ENCODE assay signal across 15 cellular contexts in genomic region chr1:186849824-186850223, GRCh38. TPM values are rescaled to one million over a fixed set of nuclear protein-coding genes. Genes with fewer than 3 reads are reported as not detected.
DNase-seq lines count a peak whose midpoint lies in the region; ATAC-seq and TF ChIP-seq lines count a peak whose summit lies in the region.
"Had no signal": no experiment of that assay in that cellular context is flagged by ENCODE, and none has a peak within 500 bp of the region (broad histone marks: within the 10 kb centered on the region; RNA-seq: fewer than 3 reads in every experiment).

No MANE protein-coding gene starts in this region.

- TF ChIP-seq CTCF in gastroesophageal sphincter (IDR thresholded peaks at IDR 0.05) (no peak), mucosa of descending colon (IDR thresholded peaks at IDR 0.05) (no peak), chondrocyte (IDR thresholded peaks at IDR 0.05) (no peak)

- DNase-seq in ELR (ENCODE audit: low read depth) = peak; percentile 20
- DNase-seq in SIG-M5 (lab: John Stamatoyannopoulos, UW) = peak; percentile 66
- DNase-seq in mucosa of descending colon = no peak
- DNase-seq in activated naive CD4-positive, alpha-beta T cell treated with anti-CD3 and anti-CD28 coated beads for 36 hours = no peak
- DNase-seq in chondrocyte (ENCODE audit: low spot score) = no peak
- DNase-seq: activated CD4-positive, CD25-positive, alpha-beta regulatory T cell treated with anti-CD3 and anti-CD28 coated beads, Interleukin-2, amount 50 U/mL, for 72 hours; activated naive CD4-positive, alpha-beta T cell; dermis blood vessel endothelial cell; naive thymus-derived CD8-positive, alpha-beta T cell; NCI-H146; stimulated activated CD4-positive, alpha-beta T cell treated with anti-CD3 and anti-CD28 coated beads, Interleukin-12 subunit alpha, Interleukin-12 subunit beta, amount 100 ng/mL, for 4 hours; stimulated activated naive CD4-positive, alpha-beta T cell treated with Interleukin-2 at 50 U/mL for 16 hours had no signal

- H3K9me3 ChIP-seq in gastroesophageal sphincter (no peaks in the 10 kb centered on the region), mucosa of descending colon (no peaks in the 10 kb centered on the region)

- H3K27ac ChIP-seq in gastroesophageal sphincter = no peak overlapping the region

- H3K4me3 Mint-ChIP-seq in activated naive CD4-positive, alpha-beta T cell treated with anti-CD3 and anti-CD28 coated beads for 36 hours = no peak overlapping the region
- no peak overlapping the region for H3K4me3 Mint-ChIP-seq in chondrocyte (ENCODE audit: unreplicated experiment)
- H3K4me3 Mint-ChIP-seq: naive thymus-derived CD8-positive, alpha-beta T cell had no signal

- H3K36me3 ChIP-seq in gastroesophageal sphincter (no peaks in the 10 kb centered on the region), mucosa of descending colon (ENCODE audit: low read depth) (no peaks in the 10 kb centered on the region)

- no peaks in the 10 kb centered on the region for H3K27me3 ChIP-seq in gastroesophageal sphincter

- TF ChIP-seq POLR2A in gastroesophageal sphincter (IDR thresholded peaks at IDR 0.05) = no peak

- ATAC-seq in GM19467 (IDR thresholded peaks at IDR 0.05; ENCODE audit: unreplicated experiment) (peak; percentile 34), HG03064 (IDR thresholded peaks at IDR 0.05; ENCODE audit: low read depth, unreplicated experiment) (peak; percentile 60), gastroesophageal sphincter (no peak), mucosa of descending colon (no peak)
- ATAC-seq: naive thymus-derived CD8-positive, alpha-beta T cell had no signal

- no peaks in the 10 kb centered on the region for H3K9me3 Mint-ChIP-seq in activated naive CD4-positive, alpha-beta T cell treated with anti-CD3 and anti-CD28 coated beads for 36 hours
- no peaks in the 10 kb centered on the region for H3K9me3 Mint-ChIP-seq in chondrocyte (ENCODE audit: low read depth)
- H3K9me3 Mint-ChIP-seq: naive thymus-derived CD8-positive, alpha-beta T cell had no signal

- CTCF ChIA-PET in activated naive CD4-positive, alpha-beta T cell treated with anti-CD3 and anti-CD28 coated beads for 36 hours (lab: Charles Lee) = no interaction called here

- no peaks in the 10 kb centered on the region for H3K36me3 Mint-ChIP-seq in activated naive CD4-positive, alpha-beta T cell treated with anti-CD3 and anti-CD28 coated beads for 36 hours (ENCODE audit: low read depth)
- no peaks in the 10 kb centered on the region for H3K36me3 Mint-ChIP-seq in chondrocyte (ENCODE audit: low read depth)
- H3K36me3 Mint-ChIP-seq: naive thymus-derived CD8-positive, alpha-beta T cell had no signal

- H3K4me3 ChIP-seq in gastroesophageal sphincter (no peak overlapping the region), mucosa of descending colon (no peak overlapping the region)

- TF ChIP-seq EP300 in gastroesophageal sphincter (IDR thresholded peaks at IDR 0.05) = no peak

- intact Hi-C loops in mucosa of descending colon (cut with DNase I, micrococcal nuclease) = no loop called here
- intact Hi-C loops in activated naive CD4-positive, alpha-beta T cell treated with anti-CD3 and anti-CD28 coated beads for 36 hours (cut with micrococcal nuclease) = no loop called here

- H3K4me1 ChIP-seq in gastroesophageal sphincter (peaks cover 0 to 9% (median 0%) of the 10 kb centered on the region in 3 donors), mucosa of descending colon (ENCODE audit: low read depth) (no peaks in the 10 kb centered on the region)

- peaks cover 8% of the 10 kb centered on the region for H3K27me3 Mint-ChIP-seq in activated naive CD4-positive, alpha-beta T cell treated with anti-CD3 and anti-CD28 coated beads for 36 hours (ENCODE audit: low read depth)
- H3K27me3 Mint-ChIP-seq in chondrocyte (ENCODE audit: low read depth) = peaks cover 14% of the 10 kb centered on the region

- H3K27ac Mint-ChIP-seq in activated naive CD4-positive, alpha-beta T cell treated with anti-CD3 and anti-CD28 coated beads for 36 hours = no peak overlapping the region
- H3K27ac Mint-ChIP-seq in chondrocyte (ENCODE audit: unreplicated experiment) = no peak overlapping the region
- H3K27ac Mint-ChIP-seq: naive thymus-derived CD8-positive, alpha-beta T cell had no signal

- no peaks in the 10 kb centered on the region for H3K4me1 Mint-ChIP-seq in activated naive CD4-positive, alpha-beta T cell treated with anti-CD3 and anti-CD28 coated beads for 36 hours (ENCODE audit: low read depth)
- peaks cover 5% of the 10 kb centered on the region for H3K4me1 Mint-ChIP-seq in chondrocyte (ENCODE audit: low read depth)
- H3K4me1 Mint-ChIP-seq: naive thymus-derived CD8-positive, alpha-beta T cell had no signal

RNA-seq across cellular contexts. Expression of gene PLA2G4A, which starts 21.1 kb away (rescaled TPM):
- total RNA-seq in gastroesophageal sphincter (1 to 10 TPM; 3.6 to 9.7 (median 5.0) TPM), mucosa of descending colon (10 to 100 TPM in 1 of 3 donors, 1 to 10 TPM in 2; 5.3 to 26.8 (median 6.9) TPM), chondrocyte (0.10 to 4.1 TPM (median 0.44 TPM) in 3 replicates)
- under 1 TPM; 0.12 to 0.26 TPM for total RNA-seq in activated naive CD4-positive, alpha-beta T cell treated with anti-CD3 and anti-CD28 coated beads for 36 hours

Comparison
In these comparisons a context has a peak if more than half of its experiments do, and no peak if none do; other contexts are left out.
1. DNase-seq: peak in ELR (single experiment) and SIG-M5 (single experiment); none in mucosa of descending colon (0 of 3), activated naive CD4-positive, alpha-beta T cell treated with anti-CD3 and anti-CD28 coated beads for 36 hours (single experiment) and chondrocyte (single experiment).
2. ATAC-seq: peak in GM19467 (single experiment) and HG03064 (single experiment); none in gastroesophageal sphincter (single experiment) and mucosa of descending colon (single experiment).